In the genomic region with DNA sequence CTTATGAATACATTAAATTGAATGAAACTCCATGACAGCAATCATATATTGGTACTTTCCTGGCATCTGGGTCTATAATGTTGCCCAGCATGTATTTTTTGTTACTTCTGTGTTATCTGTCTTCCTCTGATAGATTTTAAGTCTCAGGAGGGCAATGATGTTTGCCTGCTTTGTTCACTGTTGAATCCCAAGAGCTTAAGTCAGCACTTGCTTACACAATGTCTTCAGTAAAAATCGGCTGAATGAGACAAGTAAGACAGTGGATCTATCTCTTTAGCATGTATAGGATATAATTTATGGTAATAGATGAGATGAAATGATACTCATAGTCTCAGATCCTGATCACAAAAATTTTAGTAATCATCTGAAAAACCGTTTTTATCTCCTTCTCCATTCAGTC, we compare ENCODE assay signal across 7 cellular contexts.
"Had no signal": no experiment of that assay in that cellular context is flagged by ENCODE, and none has a peak within 500 bp of the region (broad histone marks: within the 10 kb centered on the region; RNA-seq: fewer than 3 reads in every experiment).

No MANE protein-coding gene starts in this region.

- H3K27ac ChIP-seq: GM23248, HL-60 had no signal

- DNase-seq: GM23248, H9, HCEC 1CT, KG1 had no signal

- ATAC-seq: HepG2 had no signal

- H3K27ac Mint-ChIP-seq: H9, IgD-negative memory B cell had no signal

- H3K36me3 Mint-ChIP-seq: IgD-negative memory B cell had no signal

- H3K4me3 ChIP-seq: GM23248 had no signal

- H2AFZ ChIP-seq: GM23248 had no signal

- H3K4me3 Mint-ChIP-seq: H9, IgD-negative memory B cell had no signal

- H3K4me1 Mint-ChIP-seq: H9, IgD-negative memory B cell had no signal

- H3K9ac ChIP-seq: GM23248 had no signal

- H3K27me3 Mint-ChIP-seq: IgD-negative memory B cell had no signal
